In the genomic region with DNA sequence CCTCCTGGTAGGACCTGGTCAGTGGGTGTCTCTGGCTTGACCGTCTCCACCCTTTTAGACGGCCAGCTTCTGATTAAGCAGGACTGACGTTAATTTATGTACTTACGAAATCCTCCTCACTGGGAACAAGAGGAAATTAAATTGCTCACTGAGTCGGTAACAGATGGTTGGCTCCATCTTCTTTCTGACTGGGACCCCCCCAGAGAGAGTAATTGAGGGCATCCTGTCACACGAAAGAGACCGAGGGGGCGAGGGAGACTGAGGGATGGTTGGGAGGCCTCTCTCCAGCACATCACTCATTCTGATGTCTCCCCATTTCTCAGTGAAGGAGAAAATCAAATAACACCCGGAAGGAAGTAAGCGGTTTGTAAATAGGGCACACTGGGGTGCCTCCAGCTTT, we compare ENCODE assay signal across 27 cellular contexts.
DNase-seq lines count a peak whose midpoint lies in the region; TF ChIP-seq lines count a peak whose summit lies in the region.
"Had no signal": no experiment of that assay in that cellular context is flagged by ENCODE, and none has a peak within 500 bp of the region (broad histone marks: within the 10 kb centered on the region; RNA-seq: fewer than 3 reads in every experiment).

No MANE protein-coding gene starts in this region.

- TF ChIP-seq CTCF in fibroblast of mammary gland (conservative IDR thresholded peaks at IDR 0.05; ENCODE audit: control insufficient read depth, insufficient read depth, low read depth, low read length) (no peak), H9 (conservative IDR thresholded peaks at IDR 0.05) (no peak), osteoblast (IDR thresholded peaks at IDR 0.05; ENCODE audit: extremely low read depth, low read depth, low read length) (no peak)

- H3K9me3 Mint-ChIP-seq in H9: no peaks in the 10 kb centered on the region
- H3K9me3 Mint-ChIP-seq: activated CD4-positive, alpha-beta memory T cell treated with anti-CD3 and anti-CD28 coated beads, Interleukin-2, amount 10 ng/mL, durations not matched to agents 7 days and 5 days; activated naive CD4-positive, alpha-beta T cell treated with anti-CD3 and anti-CD28 coated beads for 36 hours; activated T-helper 1 cell treated with anti-CD3 and anti-CD28 coated beads, Interleukin-12 subunit alpha, Interleukin-12 subunit beta, Interleukin-2, Interleukin-4 antibody, amounts not matched to agents 30 ng/mL and 10 ng/mL and 1 ng/mL, durations not matched to agents 14 hours and 24 hours and 36 hours; IgD-negative memory B cell; immature natural killer cell; nephron progenitor cell; stimulated activated effector memory CD8-positive, alpha-beta T cell treated with anti-CD3 and anti-CD28 coated beads, Interleukin-12 subunit alpha, Interleukin-12 subunit beta, amount 100 ng/mL, for 72 hours had no signal

- no peak overlapping the region for H3K4me3 ChIP-seq in GM23248
- no peak overlapping the region for H3K4me3 ChIP-seq in fibroblast of mammary gland (ENCODE audit: control insufficient read depth, low read depth, low read length)
- no peak overlapping the region for H3K4me3 ChIP-seq in osteoblast (ENCODE audit: insufficient read depth, low read length)
- H3K4me3 ChIP-seq: adrenal gland, body of pancreas, dorsolateral prefrontal cortex, ovary had no signal

- peak overlapping the region in 1 of 3 experiments; percentile 36; a peak in 1 of 7 replicates for H3K27ac Mint-ChIP-seq in H9
- H3K27ac Mint-ChIP-seq: activated CD4-positive, alpha-beta memory T cell treated with anti-CD3 and anti-CD28 coated beads, Interleukin-2, amount 10 ng/mL, durations not matched to agents 7 days and 5 days; activated naive CD4-positive, alpha-beta T cell treated with anti-CD3 and anti-CD28 coated beads for 36 hours; activated T-helper 1 cell treated with anti-CD3 and anti-CD28 coated beads, Interleukin-12 subunit alpha, Interleukin-12 subunit beta, Interleukin-2, Interleukin-4 antibody, amounts not matched to agents 30 ng/mL and 10 ng/mL and 1 ng/mL, durations not matched to agents 14 hours and 24 hours and 36 hours; immature natural killer cell; nephron progenitor cell; stimulated activated effector memory CD8-positive, alpha-beta T cell treated with anti-CD3 and anti-CD28 coated beads, Interleukin-12 subunit alpha, Interleukin-12 subunit beta, amount 100 ng/mL, for 72 hours had no signal

- H3K9me3 ChIP-seq in GM23248 (ENCODE audit: low read depth) (no peaks in the 10 kb centered on the region), H9 (ENCODE audit: control insufficient read depth, low read depth, low read length) (no peaks in the 10 kb centered on the region), osteoblast (ENCODE audit: low read depth, low read length) (no peaks in the 10 kb centered on the region)
- H3K9me3 ChIP-seq: adrenal gland, body of pancreas, Caco-2, ovary had no signal

- no peak overlapping the region for H4K8ac ChIP-seq in H9 (replicated peaks; ENCODE audit: insufficient read length, low read depth, low read length)

- H2BK5ac ChIP-seq in H9 (ENCODE audit: insufficient read length, low read length): no peak overlapping the region

- H3F3A ChIP-seq in GM23248 (ENCODE audit: insufficient read depth): 0 out of 2 replicates have a peak, but pooled peaks cover 5% of the 10 kb centered on the region

- no peak overlapping the region for H2BK12ac ChIP-seq in H9 (ENCODE audit: insufficient read length, low read depth, low read length)

- H2BK15ac ChIP-seq in H9 (ENCODE audit: low read depth, low read length): no peak overlapping the region

- H3K4me1 ChIP-seq in GM23248 (ENCODE audit: insufficient read depth) (no peaks in the 10 kb centered on the region; the same call in 1 of the 2 replicates), H9 (ENCODE audit: insufficient read depth, low read length) (no peaks in the 10 kb centered on the region; the same call in 1 of the 2 replicates), osteoblast (ENCODE audit: insufficient read depth, low read length) (no peaks in the 10 kb centered on the region)
- H3K4me1 ChIP-seq: body of pancreas, Caco-2 had no signal

- H3K36me3 Mint-ChIP-seq in H9 (ENCODE audit: insufficient read depth in 1 of 3, low read depth in 3 of 3): no peaks in the 10 kb centered on the region
- H3K36me3 Mint-ChIP-seq: stimulated activated effector memory CD8-positive, alpha-beta T cell treated with anti-CD3 and anti-CD28 coated beads, Interleukin-12 subunit alpha, Interleukin-12 subunit beta, amount 100 ng/mL, for 72 hours had no signal

- in situ Hi-C loops in GM23248 (cut with MboI): no loop called here

- H3K23me2 ChIP-seq in H9 (ENCODE audit: insufficient read length, low read depth, low read length, poor library complexity, severe bottlenecking): no peaks in the 10 kb centered on the region

- H3K79me2 ChIP-seq in GM23248 (ENCODE audit: insufficient read depth): no peaks in the 10 kb centered on the region
- H3K79me2 ChIP-seq in H9 (ENCODE audit: insufficient read depth, low read length): no peaks in the 10 kb centered on the region
- H3K79me2 ChIP-seq in osteoblast (ENCODE audit: insufficient read depth, low read length): no peaks in the 10 kb centered on the region

- no peak overlapping the region for H3K23ac ChIP-seq in H9 (ENCODE audit: insufficient read length, low read depth, low read length)

- H3K56ac ChIP-seq in H9 (ENCODE audit: insufficient read length, low read depth, low read length): no peak overlapping the region

- H4K20me1 ChIP-seq in GM23248 (ENCODE audit: insufficient read depth) (no peaks in the 10 kb centered on the region), H9 (ENCODE audit: control insufficient read depth, insufficient read depth, insufficient read length) (no peaks in the 10 kb centered on the region), osteoblast (ENCODE audit: insufficient read depth, low read length) (no peaks in the 10 kb centered on the region)

- H4K91ac ChIP-seq in H9 (ENCODE audit: insufficient read length, low read depth, low read length): no peak overlapping the region

- H3T11ph ChIP-seq in H9 (ENCODE audit: low read length): no peak overlapping the region

- no peaks in the 10 kb centered on the region for H3K27me3 ChIP-seq in GM23248 (replicated peaks; ENCODE audit: insufficient read depth)
- no peaks in the 10 kb centered on the region for H3K27me3 ChIP-seq in H9 (ENCODE audit: insufficient read depth, low read length)
- H3K27me3 ChIP-seq in osteoblast (ENCODE audit: insufficient read depth, low read length): no peaks in the 10 kb centered on the region
- H3K27me3 ChIP-seq: adrenal gland, body of pancreas, dorsolateral prefrontal cortex, ovary had no signal

- no peak overlapping the region for H3K4ac ChIP-seq in H9 (ENCODE audit: low read depth, low read length)

- no peak overlapping the region for H3K9ac ChIP-seq in GM23248
- no peak overlapping the region for H3K9ac ChIP-seq in H9 (ENCODE audit: extremely low read depth, insufficient read length, low read length)

- no peak overlapping the region for H3K27ac ChIP-seq in GM23248
- no peak overlapping the region for H3K27ac ChIP-seq in H9 (ENCODE audit: insufficient read length, low read depth, low read length)
- no peak overlapping the region for H3K27ac ChIP-seq in osteoblast (ENCODE audit: low read depth, low read length)
- H3K27ac ChIP-seq: adrenal gland, body of pancreas, dorsolateral prefrontal cortex, ovary had no signal

- no peak overlapping the region for H2AK5ac ChIP-seq in H9 (ENCODE audit: insufficient read length, low read length)

- H3K79me1 ChIP-seq in H9 (ENCODE audit: insufficient read depth, low read depth, low read length, poor library complexity, severe bottlenecking): no peaks in the 10 kb centered on the region

- no peaks in the 10 kb centered on the region for H3K9me2 ChIP-seq in GM23248 (ENCODE audit: insufficient read depth)

- H3K4me1 Mint-ChIP-seq in H9: peaks cover 10 to 19% of the 10 kb centered on the region in 2 experiments
- H3K4me1 Mint-ChIP-seq: activated CD4-positive, alpha-beta memory T cell treated with anti-CD3 and anti-CD28 coated beads, Interleukin-2, amount 10 ng/mL, durations not matched to agents 7 days and 5 days; IgD-negative memory B cell; immature natural killer cell; stimulated activated effector memory CD8-positive, alpha-beta T cell treated with anti-CD3 and anti-CD28 coated beads, Interleukin-12 subunit alpha, Interleukin-12 subunit beta, amount 100 ng/mL, for 72 hours had no signal

- H2BK120ac ChIP-seq in H9 (ENCODE audit: low read depth, low read length, poor library complexity, severe bottlenecking): no peak overlapping the region

- DNase-seq in COR-L47 (lab: John Stamatoyannopoulos, UW): peak; percentile 54
- DNase-seq in GM23248: no peak
- DNase-seq in NCI-H82 treated with DMSO at 0.1 percent for 48 hours (lab: John Stamatoyannopoulos, UW; ENCODE audit: unreplicated experiment): peak; percentile 14
- DNase-seq in fibroblast of mammary gland (ENCODE audit: low read depth): peak; percentile 25
- no peak for DNase-seq in H9
- DNase-seq in mesenteric fat pad (ENCODE audit: low spot score): no peak
- no peak for DNase-seq in osteoblast (ENCODE audit: insufficient read length, low spot score, missing footprints)
- no peak for DNase-seq in T-helper 9 cell
- DNase-seq: activated CD4-positive, alpha-beta memory T cell treated with anti-CD3 and anti-CD28 coated beads, Interleukin-2, amount 10 ng/mL, durations not matched to agents 7 days and 5 days; activated CD4-positive, alpha-beta T cell treated with anti-CD3 and anti-CD28 coated beads for 1 hour; activated CD8-positive, alpha-beta memory T cell treated with anti-CD3 and anti-CD28 coated beads, Interleukin-2, amount 50 U/mL, for 48 hours; activated naive CD4-positive, alpha-beta T cell treated with anti-CD3 and anti-CD28 coated beads for 36 hours; adrenal gland; Caco-2; DND-41; immature natural killer cell; nephron progenitor cell; ovary; Right ventricle myocardium superior; stimulated activated CD4-positive, alpha-beta T cell treated with anti-CD3 and anti-CD28 coated beads, Interleukin-15, amount 100 ng/mL, for 24 hours; stimulated activated CD4-positive, alpha-beta T cell treated with anti-CD3 and anti-CD28 coated beads, Interleukin-4, amount 100 ng/mL, for 4 hours; trophoblast cell had no signal

- H3K27me3 Mint-ChIP-seq in H9 (ENCODE audit: low read depth): no peaks in the 10 kb centered on the region; the same call in 1 of the 2 replicates
- H3K27me3 Mint-ChIP-seq: activated CD4-positive, alpha-beta memory T cell treated with anti-CD3 and anti-CD28 coated beads, Interleukin-2, amount 10 ng/mL, durations not matched to agents 7 days and 5 days; IgD-negative memory B cell had no signal

- H4K5ac ChIP-seq in H9 (ENCODE audit: insufficient read length, low read depth, low read length): no peak overlapping the region

- H3K36me3 ChIP-seq in GM23248 (ENCODE audit: low read depth) (no peaks in the 10 kb centered on the region), osteoblast (ENCODE audit: insufficient read depth, low read length) (no peaks in the 10 kb centered on the region)
- H3K36me3 ChIP-seq: adrenal gland, ovary had no signal

- no peak overlapping the region for H2BK20ac ChIP-seq in H9 (ENCODE audit: low read depth, low read length, poor library complexity, severe bottlenecking)

- H3K14ac ChIP-seq in H9 (ENCODE audit: insufficient read depth, low read length): no peak overlapping the region

- H3K18ac ChIP-seq in H9 (ENCODE audit: insufficient read length, low read depth, low read length): no peak overlapping the region

- whole genome bisulfite sequencing in GM23248 (ENCODE audit: low coverage in 1 of 2, low lambda C conversion rate in 2 of 2, missing lambda C conversion rate in 2 of 2), 2 experiments: 13 to 17% methylated on average over 10 of the region's 10 CpGs
- no CpG with 5 or more reads among the region's 10 CpGs for WGBS in H9 (ENCODE audit: extremely low coverage, insufficient read length, low lambda C conversion rate)

- no peak overlapping the region for H3K4me3 Mint-ChIP-seq in H9
- H3K4me3 Mint-ChIP-seq: activated CD4-positive, alpha-beta memory T cell treated with anti-CD3 and anti-CD28 coated beads, Interleukin-2, amount 10 ng/mL, durations not matched to agents 7 days and 5 days; activated naive CD4-positive, alpha-beta T cell treated with anti-CD3 and anti-CD28 coated beads for 36 hours; activated T-helper 1 cell treated with anti-CD3 and anti-CD28 coated beads, Interleukin-12 subunit alpha, Interleukin-12 subunit beta, Interleukin-2, Interleukin-4 antibody, amounts not matched to agents 30 ng/mL and 10 ng/mL and 1 ng/mL, durations not matched to agents 14 hours and 24 hours and 36 hours; IgD-negative memory B cell; immature natural killer cell; nephron progenitor cell; stimulated activated effector memory CD8-positive, alpha-beta T cell treated with anti-CD3 and anti-CD28 coated beads, Interleukin-12 subunit alpha, Interleukin-12 subunit beta, amount 100 ng/mL, for 72 hours had no signal

- H2AFZ ChIP-seq in GM23248 (peak overlapping the region; percentile 40; the same call in 1 of the 2 replicates), H9 (ENCODE audit: low read length) (no peak overlapping the region), osteoblast (ENCODE audit: low read length) (no peak overlapping the region)

- H3K4me2 ChIP-seq in GM23248 (ENCODE audit: unreplicated experiment) (no peak overlapping the region), H9 (ENCODE audit: insufficient read depth, insufficient read length, low read length) (no peak overlapping the region), osteoblast (ENCODE audit: insufficient read depth, low read length) (no peak overlapping the region)

Comparison
In these comparisons a context has a peak if more than half of its experiments do, and no peak if none do; other contexts are left out.
1. DNase-seq: peak in COR-L47 (single experiment), NCI-H82 treated with DMSO at 0.1 percent for 48 hours (single experiment) and fibroblast of mammary gland (single experiment); none in GM23248 (single experiment), H9 (single experiment), mesenteric fat pad (single experiment), osteoblast (single experiment) and T-helper 9 cell (single experiment).